15 cellular contexts compared by ENCODE assay signal in genomic region chr6:154548130-154548830, GRCh38. TPM values are rescaled to one million over a fixed set of nuclear protein-coding genes. Genes with fewer than 3 reads are reported as not detected.
DNase-seq lines count a peak whose midpoint lies in the region; ATAC-seq and TF ChIP-seq lines count a peak whose summit lies in the region.
"Had no signal": no experiment of that assay in that cellular context is flagged by ENCODE, and none has a peak within 500 bp of the region (broad histone marks: within the 10 kb centered on the region; RNA-seq: fewer than 3 reads in every experiment).

No MANE protein-coding gene starts in this region.

- in situ Hi-C loops in GM13976 (cut with MboI; ENCODE audit: low sequenced_read_pairs, unreplicated experiment): no loop called here

- 39 to 57% (median 48%) methylated on average over 8 of the region's 8 CpGs for WGBS in heart left ventricle, 4 donors

- H3K27ac ChIP-seq in heart left ventricle: no peak overlapping the region
- no peak overlapping the region for H3K27ac ChIP-seq in WERI-Rb-1

- H3K36me3 ChIP-seq in heart left ventricle: no peaks in the 10 kb centered on the region
- no peaks in the 10 kb centered on the region for H3K36me3 ChIP-seq in WERI-Rb-1
- H3K36me3 ChIP-seq: prostate gland had no signal

- intact Hi-C loops in heart left ventricle (cut with DNase I): no loop called here

- no peak overlapping the region for H3K4me3 ChIP-seq in heart left ventricle
- H3K4me3 ChIP-seq in WERI-Rb-1 (ENCODE audit: low read depth, low read length): no peak overlapping the region
- H3K4me3 ChIP-seq: dorsolateral prefrontal cortex, GM12878, prostate gland had no signal

- H3K27me3 ChIP-seq in heart left ventricle (peaks cover 0 to 3% (median 0%) of the 10 kb centered on the region in 9 donors), WERI-Rb-1 (ENCODE audit: insufficient read depth, low read depth, severe bottlenecking) (no peaks in the 10 kb centered on the region)

- peak; percentile 95 for ATAC-seq in SK-N-SH treated with all-trans-retinoic acid at 6 μM for 48 hours
- peak in 3 of 4 donors; percentile 78 to 89 (median 86) for ATAC-seq in heart left ventricle
- ATAC-seq: activated T-cell treated with anti-CD3 and anti-CD28 coated beads, Interleukin-2, amount 50 U/mL, for 72 hours; GM12878 had no signal

- no peak for TF ChIP-seq CTCF in heart left ventricle (IDR thresholded peaks at IDR 0.05)
- no peak for TF ChIP-seq CTCF in GM13976 (IDR thresholded peaks at IDR 0.05; ENCODE audit: borderline replicate concordance, control extremely low read depth, extremely low read depth, insufficient read depth, missing control alignments)
- TF ChIP-seq CTCF in WERI-Rb-1 (IDR thresholded peaks at IDR 0.05; ENCODE audit: low read depth, low read length): no peak

- peaks cover 0 to 10% (median 6%) of the 10 kb centered on the region in 12 donors for H3K4me1 ChIP-seq in heart left ventricle
- H3K4me1 ChIP-seq: prostate gland had no signal

- peak; percentile 64 for DNase-seq in EH (ENCODE audit: low read depth)
- peak in 4 of 5 donors; percentile 15 to 42 (median 28) for DNase-seq in heart left ventricle
- DNase-seq in pulmonary artery endothelial cell (ENCODE audit: low read depth, low spot score): peak; percentile 54
- no peak for DNase-seq in GM13976 (ENCODE audit: low spot score)
- no peak for DNase-seq in SW480 (ENCODE audit: low spot score)
- no peak for DNase-seq in effector CD8-positive, alpha-beta T cell (lab: John Stamatoyannopoulos, UW)
- no peak for DNase-seq in WERI-Rb-1
- DNase-seq: activated T-cell treated with anti-CD3 and anti-CD28 coated beads, Interleukin-2, amount 50 U/mL, for 72 hours; dorsolateral prefrontal cortex; KG1; NK-92 treated with Interleukin-12 subunit alpha and Interleukin-12 subunit beta, amount 100 ng/mL, for 24 hours had no signal

- TF ChIP-seq POLR2A in heart left ventricle (IDR thresholded peaks at IDR 0.05): no peak

- no peaks in the 10 kb centered on the region for H3K9me3 ChIP-seq in heart left ventricle
- H3K9me3 ChIP-seq in WERI-Rb-1 (ENCODE audit: severe bottlenecking): no peaks in the 10 kb centered on the region
- H3K9me3 ChIP-seq: prostate gland had no signal

TF ChIP-seq in SK-N-SH treated with all-trans-retinoic acid at 6 μM for 48 hours, 23 proteins besides CTCF, POLR2A, EP300 and RAD21:
- TF ChIP-seq TOX (CRISPR knock-in tag; IDR thresholded peaks at IDR 0.05; ENCODE audit: borderline replicate concordance): no peak
- no peak for TF ChIP-seq ZFP30 (CRISPR knock-in tag; IDR thresholded peaks at IDR 0.05)
- TF ChIP-seq GLIS3 (CRISPR knock-in tag; IDR thresholded peaks at IDR 0.05): no peak
- TF ChIP-seq ISL1 (CRISPR knock-in tag; IDR thresholded peaks at IDR 0.05): peak; percentile 71
- 0 out of 2 replicates have a peak, but pooled peaks have one; percentile 32 for TF ChIP-seq TSHZ2 (CRISPR knock-in tag; IDR thresholded peaks at IDR 0.05)
- TF ChIP-seq ZNF70 (CRISPR knock-in tag; IDR thresholded peaks at IDR 0.05): no peak
- no peak for TF ChIP-seq ZC3H10 (CRISPR knock-in tag; IDR thresholded peaks at IDR 0.05)
- 0 out of 2 replicates have a peak, but pooled peaks have one; percentile 10 for TF ChIP-seq CREB5 (CRISPR knock-in tag; IDR thresholded peaks at IDR 0.05; ENCODE audit: low read depth)

RNA-seq across cellular contexts. Expression of gene CNKSR3, which starts 37.8 kb away (rescaled TPM):
- total RNA-seq in heart left ventricle: 10 to 100 TPM in 8 of 9 donors, 1 to 10 TPM in 1; 9.6 to 30.7 (median 22.9) TPM
- polyA plus RNA-seq in heart left ventricle: 1 to 10 TPM; 5.9 to 9.8 TPM
- total RNA-seq in pulmonary artery endothelial cell: 7.3 and 11.8 TPM in 2 replicates
- polyA plus RNA-seq: CD14-positive monocyte had no signal

Comparison
In these comparisons a context has a peak if more than half of its experiments do, and no peak if none do; other contexts are left out.
1. DNase-seq: peak in EH (single experiment), heart left ventricle (4 of 5) and pulmonary artery endothelial cell (single experiment); none in GM13976 (single experiment), SW480 (single experiment), effector CD8-positive, alpha-beta T cell (single experiment) and WERI-Rb-1 (single experiment).